8 cellular contexts compared by ENCODE assay signal in genomic region chr10:37975407-37975991, GRCh38. TPM values are rescaled to one million over a fixed set of nuclear protein-coding genes. Genes with fewer than 3 reads are reported as not detected.
DNase-seq lines count a peak whose midpoint lies in the region; ATAC-seq and TF ChIP-seq lines count a peak whose summit lies in the region.

No MANE protein-coding gene starts in this region.

- H2AFZ ChIP-seq in ACC112 (ENCODE audit: low read length, unreplicated experiment), result peak overlapping the region; percentile 88

- ATAC-seq in GM18858 (IDR thresholded peaks at IDR 0.05; ENCODE audit: unreplicated experiment) (no peak), GM18867 (IDR thresholded peaks at IDR 0.05; ENCODE audit: unreplicated experiment) (no peak)

- H3K36me3 ChIP-seq in ACC112 (ENCODE audit: insufficient read depth, low read length) (peaks cover 4% of the 10 kb centered on the region; the same call in 1 of the 2 replicates), muscle layer of colon (ENCODE audit: insufficient read depth, low read length) (peaks cover 2% of the 10 kb centered on the region)

- H3K79me2 ChIP-seq in ACC112 (ENCODE audit: control insufficient read depth, insufficient read depth, low read length, unreplicated experiment), result peaks cover 20% of the 10 kb centered on the region

- H3K27me3 ChIP-seq in ACC112 (ENCODE audit: insufficient read depth, low read length) (no peaks in the 10 kb centered on the region), dorsolateral prefrontal cortex (no peaks in the 10 kb centered on the region), muscle layer of colon (ENCODE audit: control insufficient read depth in 1 of 2, insufficient read depth in 2 of 2, low read length in 2 of 2) (no peaks in the 10 kb centered on the region)

- DNase-seq in GM12865 (ENCODE audit: low read depth) (peak; percentile 24), RPMI7951 (ENCODE audit: low read depth) (peak; percentile 24), dorsolateral prefrontal cortex (no peak), retina (no peak)

- intact Hi-C loops in dorsolateral prefrontal cortex (cut with DNase I), result no loop called here

- peak overlapping the region; percentile 36 for H3K9ac ChIP-seq in muscle layer of colon (ENCODE audit: low read length)

- no peaks in the 10 kb centered on the region for H3K9me3 ChIP-seq in muscle layer of colon (ENCODE audit: low read length)

- H3K4me1 ChIP-seq in ACC112 (ENCODE audit: control insufficient read depth, insufficient read depth, low read length, unreplicated experiment), result peaks cover 10% of the 10 kb centered on the region
- H3K4me1 ChIP-seq in muscle layer of colon (ENCODE audit: insufficient read depth, low read length), result peaks cover 9% of the 10 kb centered on the region

- H3K27ac ChIP-seq in ACC112 (ENCODE audit: low read depth, low read length) (peak overlapping the region; percentile 40), dorsolateral prefrontal cortex (peak overlapping the region in 58 of 59 donors; percentile 90 to 100 (median 98)), muscle layer of colon (ENCODE audit: low read depth, low read length) (peak overlapping the region; percentile 97)

- TF ChIP-seq CTCF in GM12865 (IDR thresholded peaks at IDR 0.05; ENCODE audit: insufficient read depth, low read depth, low read length, missing control alignments) (no peak), dorsolateral prefrontal cortex (IDR thresholded peaks at IDR 0.05 in 54 of 56, conservative IDR thresholded peaks at IDR 0.05 in 2 of 56; ENCODE audit: low read depth in 1 of 56, partially characterized antibody in 56 of 56) (no peak)

- H3K4me3 ChIP-seq in ACC112 (ENCODE audit: low read depth, low read length), result peak overlapping the region; percentile 88
- H3K4me3 ChIP-seq in GM12865 (ENCODE audit: low read depth, low read length), result peak overlapping the region; percentile 81
- H3K4me3 ChIP-seq in dorsolateral prefrontal cortex, result peak overlapping the region; percentile 57 to 99 (median 90)
- H3K4me3 ChIP-seq in muscle layer of colon (ENCODE audit: low read depth in 1 of 2, low read length in 2 of 2), result peak overlapping the region; percentile 60 to 76

RNA-seq across cellular contexts. Expression of gene ZNF25, which starts 0.9 kb away (rescaled TPM):
- 5.9 and 6.8 TPM in 2 replicates for total RNA-seq in RPMI7951 (2014; rRNA removed; shearing (Covaris generic))
- total RNA-seq in dorsolateral prefrontal cortex, result 10 to 100 TPM; 32.1 to 95.5 (median 61.2) TPM

RNA-seq across cellular contexts. Expression of gene ZNF33A, which starts 35.0 kb away (rescaled TPM):
- total RNA-seq in RPMI7951 (2014; rRNA removed; shearing (Covaris generic)), result 7.3 and 7.7 TPM in 2 replicates
- total RNA-seq in dorsolateral prefrontal cortex, result 10 to 100 TPM; 21.3 to 43.5 (median 32.5) TPM

Comparison
In these comparisons a context has a peak if more than half of its experiments do, and no peak if none do; other contexts are left out.
1. H3K27ac ChIP-seq: peak in every context shown above with its lines; median percentile 98 in dorsolateral prefrontal cortex; 97 in muscle layer of colon; 40 in ACC112.
2. DNase-seq: peak in GM12865 (single experiment) and RPMI7951 (single experiment); none in dorsolateral prefrontal cortex (0 of 10) and retina (single experiment).
3. Peak in every context shown above with its lines, with median percentiles within 50 percentile points of each other: H3K4me3 ChIP-seq.